In the genomic region with DNA sequence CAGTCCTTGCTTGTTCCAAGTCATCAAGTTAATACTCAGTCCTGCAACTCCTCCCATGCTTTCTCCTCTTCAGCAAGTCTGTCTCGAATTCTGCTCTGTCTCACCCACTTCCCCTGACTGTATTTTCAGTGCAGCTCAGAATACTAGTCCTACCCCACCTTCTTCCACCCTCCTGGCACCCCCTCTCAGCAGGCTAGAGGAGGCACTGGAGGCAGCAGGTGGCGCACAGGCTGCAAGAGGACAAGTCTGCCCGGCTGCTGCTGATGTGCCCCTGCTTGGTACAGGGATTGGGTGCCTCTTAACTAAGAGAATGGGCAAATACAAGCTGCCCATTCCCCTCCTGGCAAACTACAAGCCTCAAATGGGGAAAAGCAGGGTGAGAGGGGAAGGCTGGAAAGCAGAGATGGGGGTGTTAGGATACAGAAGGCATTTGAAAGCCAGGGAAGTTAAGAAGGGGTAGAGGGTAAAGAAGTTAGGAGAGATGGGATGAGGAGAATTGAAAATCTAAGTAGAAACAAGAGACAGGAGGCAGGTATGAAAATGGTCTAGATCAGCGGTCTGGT, we compare ENCODE assay signal across 8 cellular contexts. TPM values are rescaled to one million over a fixed set of nuclear protein-coding genes. Genes with fewer than 3 reads are reported as not detected.
DNase-seq lines count a peak whose midpoint lies in the region; ATAC-seq and TF ChIP-seq lines count a peak whose summit lies in the region.

No MANE protein-coding gene starts in this region.

- ATAC-seq in CD8-positive, alpha-beta T cell, result peak; percentile 78
- ATAC-seq in body of pancreas (no peak), HG03159 (IDR thresholded peaks at IDR 0.05; ENCODE audit: unreplicated experiment) (no peak)

- peaks cover 47% of the 10 kb centered on the region for H3K36me3 Mint-ChIP-seq in CD8-positive, alpha-beta T cell

- H3K27me3 ChIP-seq in CD8-positive, alpha-beta T cell (ENCODE audit: insufficient read depth, low read length), result no peaks in the 10 kb centered on the region
- no peaks in the 10 kb centered on the region for H3K27me3 ChIP-seq in body of pancreas

- H3K4me3 Mint-ChIP-seq in CD8-positive, alpha-beta T cell, result no peak overlapping the region

- no peaks in the 10 kb centered on the region for H3K9me3 ChIP-seq in CD8-positive, alpha-beta T cell (ENCODE audit: low read length)
- H3K9me3 ChIP-seq in body of pancreas, result no peaks in the 10 kb centered on the region

- intact Hi-C loops in CD8-positive, alpha-beta T cell (cut with DNase I, micrococcal nuclease), result loop anchor here in 1 of 2 experiments (1.0 kb wide), 1 partner anchor 22 kb away; a partner anchor contains a TSS
- intact Hi-C loops in body of pancreas (cut with DNase I), result no loop called here

- peaks cover 13% of the 10 kb centered on the region for H3K4me1 Mint-ChIP-seq in CD8-positive, alpha-beta T cell (ENCODE audit: low read depth)

- H3K27ac ChIP-seq in CD8-positive, alpha-beta T cell (ENCODE audit: low read depth, low read length), result no peak overlapping the region
- H3K27ac ChIP-seq in body of pancreas, result no peak overlapping the region

- no peak overlapping the region for H3K27ac Mint-ChIP-seq in CD8-positive, alpha-beta T cell

- POLR2A ChIA-PET in CD8-positive, alpha-beta T cell (lab: Charles Lee), result interaction anchor here (1.0 to 2.5 kb wide), 3 partner anchors 34 to 110 kb away, joined by 3 to 11 read pairs (median 5); a partner anchor contains a TSS

- no peak for TF ChIP-seq POLR2A in body of pancreas (IDR thresholded peaks at IDR 0.05)

- TF ChIP-seq CTCF in CD8-positive, alpha-beta T cell (IDR thresholded peaks at IDR 0.05), result peak; percentile 17
- peak; percentile 22 for TF ChIP-seq CTCF in fibroblast of pulmonary artery (IDR thresholded peaks at IDR 0.05; ENCODE audit: low read length, missing control alignments)
- TF ChIP-seq CTCF in body of pancreas (IDR thresholded peaks at IDR 0.05), result no peak

- CTCF ChIA-PET in CD8-positive, alpha-beta T cell (lab: Charles Lee), result interaction anchor here (0.6 to 6.1 kb wide), 12 partner anchors 8 to 888 kb away, joined by 3 to 70 read pairs (median 6); a partner anchor contains a TSS

- no peaks in the 10 kb centered on the region for H3K9me3 Mint-ChIP-seq in CD8-positive, alpha-beta T cell

- 69 to 89% methylated on average over 4 of the region's 4 CpGs for WGBS in body of pancreas, 2 donors

- H3K4me1 ChIP-seq in CD8-positive, alpha-beta T cell (ENCODE audit: insufficient read depth, low read length), result peaks cover 53% of the 10 kb centered on the region
- H3K4me1 ChIP-seq in body of pancreas, result peaks cover 38% of the 10 kb centered on the region

- H3K4me3 ChIP-seq in CD8-positive, alpha-beta T cell (ENCODE audit: low read depth, low read length), result no peak overlapping the region
- H3K4me3 ChIP-seq in fibroblast of pulmonary artery (replicated peaks; ENCODE audit: low read depth, low read length) (peak overlapping the region; percentile 92), body of pancreas (no peak overlapping the region)

- peak in 6 of 7 experiments; percentile 21 to 76 (median 47) for DNase-seq in CD8-positive, alpha-beta T cell
- DNase-seq in H4 (ENCODE audit: low spot score) (peak; percentile 39), fibroblast of pulmonary artery (ENCODE audit: low read depth) (peak; percentile 60), putamen (ENCODE audit: low spot score) (peak; percentile 80), body of pancreas (no peak), AG08395 (ENCODE audit: low spot score) (no peak)
- peak; percentile 31 for DNase-seq in activated CD4-positive, alpha-beta T cell treated with anti-CD3 and anti-CD28 coated beads, Interleukin-2, amount 50 U/mL, for 1 hour

- H3K27me3 Mint-ChIP-seq in CD8-positive, alpha-beta T cell (ENCODE audit: low read depth), result no peaks in the 10 kb centered on the region

- H3K36me3 ChIP-seq in CD8-positive, alpha-beta T cell (ENCODE audit: insufficient read depth, low read length), result peaks cover 34% of the 10 kb centered on the region
- H3K36me3 ChIP-seq in body of pancreas (replicated peaks in 1 of 2; ENCODE audit: insufficient read depth in 1 of 2, low read depth in 2 of 2), result peaks cover 8 to 28% of the 10 kb centered on the region in 2 donors

RNA-seq across cellular contexts. Expression of a gene that starts 5.0 kb away (rescaled TPM):
- 100 to 1,000 TPM; 128 to 129 TPM for total RNA-seq in CD8-positive, alpha-beta T cell
- 71.2 and 95.8 TPM in 2 replicates for total RNA-seq in H4 (2014; rRNA removed; shearing (Covaris generic))
- 100 to 1,000 TPM in 1 of 2 donors, 10 to 100 TPM in 1; 93.7 to 130 TPM for total RNA-seq in body of pancreas

RNA-seq across cellular contexts. Expression of a gene that starts 5.5 kb away (rescaled TPM):
- 10 to 100 TPM; 13.1 to 14.2 TPM for total RNA-seq in CD8-positive, alpha-beta T cell
- total RNA-seq in H4 (2014; rRNA removed; shearing (Covaris generic)), result 115 and 121 TPM in 2 replicates
- total RNA-seq in body of pancreas, result 10 to 100 TPM; 31.9 to 32.6 TPM

RNA-seq across cellular contexts. Expression of a gene that starts 22.1 kb away (rescaled TPM):
- 10 to 100 TPM; 14.1 to 14.3 TPM for total RNA-seq in CD8-positive, alpha-beta T cell
- 16.9 and 21.5 TPM in 2 replicates for total RNA-seq in H4 (2014; rRNA removed; shearing (Covaris generic))
- total RNA-seq in body of pancreas, result 100 to 1,000 TPM in 1 of 2 donors, 10 to 100 TPM in 1; 54.2 to 111 TPM

RNA-seq across cellular contexts. Expression of a gene that starts 22.1 kb away (rescaled TPM):
- 10 to 100 TPM in 1 of 2 experiments, 1 to 10 TPM in 1; 9.6 to 10.4 TPM for total RNA-seq in CD8-positive, alpha-beta T cell
- total RNA-seq in H4 (2014; rRNA removed; shearing (Covaris generic)), result 16.4 and 18.6 TPM in 2 replicates
- 10 to 100 TPM; 15.3 to 18.1 TPM for total RNA-seq in body of pancreas

RNA-seq across cellular contexts. Expression of a gene that starts 27.1 kb away (rescaled TPM):
- not detected for total RNA-seq in CD8-positive, alpha-beta T cell
- not detected in 2 replicates for total RNA-seq in H4 (2014; rRNA removed; shearing (Covaris generic))
- total RNA-seq in body of pancreas, result not detected

Comparison
In these comparisons a context has a peak if more than half of its experiments do, and no peak if none do; other contexts are left out.
1. DNase-seq: peak in CD8-positive, alpha-beta T cell (6 of 7), H4 (single experiment), activated CD4-positive, alpha-beta T cell treated with anti-CD3 and anti-CD28 coated beads, Interleukin-2, amount 50 U/mL, for 1 hour (single experiment), fibroblast of pulmonary artery (single experiment) and putamen (single experiment); none in body of pancreas (0 of 4) and AG08395 (single experiment).
2. CTCF ChIP-seq: peak in CD8-positive, alpha-beta T cell (single experiment) and fibroblast of pulmonary artery (single experiment); none in body of pancreas (0 of 7).